2 cellular contexts compared by ENCODE assay signal in the genomic region with DNA sequence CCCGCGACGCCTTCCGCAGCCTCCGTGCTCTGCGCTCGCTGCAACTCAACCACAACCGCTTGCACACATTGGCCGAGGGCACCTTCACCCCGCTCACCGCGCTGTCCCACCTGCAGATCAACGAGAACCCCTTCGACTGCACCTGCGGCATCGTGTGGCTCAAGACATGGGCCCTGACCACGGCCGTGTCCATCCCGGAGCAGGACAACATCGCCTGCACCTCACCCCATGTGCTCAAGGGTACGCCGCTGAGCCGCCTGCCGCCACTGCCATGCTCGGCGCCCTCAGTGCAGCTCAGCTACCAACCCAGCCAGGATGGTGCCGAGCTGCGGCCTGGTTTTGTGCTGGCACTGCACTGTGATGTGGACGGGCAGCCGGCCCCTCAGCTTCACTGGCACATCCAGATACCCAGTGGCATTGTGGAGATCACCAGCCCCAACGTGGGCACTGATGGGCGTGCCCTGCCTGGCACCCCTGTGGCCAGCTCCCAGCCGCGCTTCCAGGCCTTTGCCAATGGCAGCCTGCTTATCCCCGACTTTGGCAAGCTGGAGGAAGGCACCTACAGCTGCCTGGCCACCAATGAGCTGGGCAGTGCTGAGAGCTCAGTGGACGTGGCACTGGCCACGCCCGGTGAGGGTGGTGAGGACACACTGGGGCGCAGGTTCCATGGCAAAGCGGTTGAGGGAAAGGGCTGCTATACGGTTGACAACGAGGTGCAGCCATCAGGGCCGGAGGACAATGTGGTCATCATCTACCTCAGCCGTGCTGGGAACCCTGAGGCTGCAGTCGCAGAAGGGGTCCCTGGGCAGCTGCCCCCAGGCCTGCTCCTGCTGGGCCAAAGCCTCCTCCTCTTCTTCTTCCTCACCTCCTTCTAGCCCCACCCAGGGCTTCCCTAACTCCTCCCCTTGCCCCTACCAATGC.
TF ChIP-seq lines count a peak whose summit lies in the region.

No MANE protein-coding gene starts in this region.

TF ChIP-seq in SK-N-SH, 30 proteins besides CTCF, POLR2A, EP300 and RAD21:
- TF ChIP-seq, protein P1, sequence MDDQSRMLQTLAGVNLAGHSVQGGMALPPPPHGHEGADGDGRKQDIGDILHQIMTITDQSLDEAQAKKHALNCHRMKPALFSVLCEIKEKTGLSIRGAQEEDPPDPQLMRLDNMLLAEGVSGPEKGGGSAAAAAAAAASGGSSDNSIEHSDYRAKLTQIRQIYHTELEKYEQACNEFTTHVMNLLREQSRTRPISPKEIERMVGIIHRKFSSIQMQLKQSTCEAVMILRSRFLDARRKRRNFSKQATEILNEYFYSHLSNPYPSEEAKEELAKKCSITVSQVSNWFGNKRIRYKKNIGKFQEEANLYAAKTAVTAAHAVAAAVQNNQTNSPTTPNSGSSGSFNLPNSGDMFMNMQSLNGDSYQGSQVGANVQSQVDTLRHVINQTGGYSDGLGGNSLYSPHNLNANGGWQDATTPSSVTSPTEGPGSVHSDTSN (IDR thresholded peaks at IDR 0.05): no peak
- TF ChIP-seq NRF1 (IDR thresholded peaks at IDR 0.05; ENCODE audit: low read depth, low read length): no peak
- TF ChIP-seq, protein P2, sequence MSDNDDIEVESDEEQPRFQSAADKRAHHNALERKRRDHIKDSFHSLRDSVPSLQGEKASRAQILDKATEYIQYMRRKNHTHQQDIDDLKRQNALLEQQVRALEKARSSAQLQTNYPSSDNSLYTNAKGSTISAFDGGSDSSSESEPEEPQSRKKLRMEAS (IDR thresholded peaks at IDR 0.05; ENCODE audit: low read depth): no peak

TF ChIP-seq in SK-N-SH treated with all-trans-retinoic acid at 6 μM for 48 hours, 23 proteins besides CTCF, POLR2A, EP300 and RAD21 (continued from another document):
- TF ChIP-seq, protein P3, sequence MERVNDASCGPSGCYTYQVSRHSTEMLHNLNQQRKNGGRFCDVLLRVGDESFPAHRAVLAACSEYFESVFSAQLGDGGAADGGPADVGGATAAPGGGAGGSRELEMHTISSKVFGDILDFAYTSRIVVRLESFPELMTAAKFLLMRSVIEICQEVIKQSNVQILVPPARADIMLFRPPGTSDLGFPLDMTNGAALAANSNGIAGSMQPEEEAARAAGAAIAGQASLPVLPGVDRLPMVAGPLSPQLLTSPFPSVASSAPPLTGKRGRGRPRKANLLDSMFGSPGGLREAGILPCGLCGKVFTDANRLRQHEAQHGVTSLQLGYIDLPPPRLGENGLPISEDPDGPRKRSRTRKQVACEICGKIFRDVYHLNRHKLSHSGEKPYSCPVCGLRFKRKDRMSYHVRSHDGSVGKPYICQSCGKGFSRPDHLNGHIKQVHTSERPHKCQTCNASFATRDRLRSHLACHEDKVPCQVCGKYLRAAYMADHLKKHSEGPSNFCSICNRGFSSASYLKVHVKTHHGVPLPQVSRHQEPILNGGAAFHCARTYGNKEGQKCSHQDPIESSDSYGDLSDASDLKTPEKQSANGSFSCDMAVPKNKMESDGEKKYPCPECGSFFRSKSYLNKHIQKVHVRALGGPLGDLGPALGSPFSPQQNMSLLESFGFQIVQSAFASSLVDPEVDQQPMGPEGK (CRISPR knock-in tag; IDR thresholded peaks at IDR 0.05; ENCODE audit: borderline replicate concordance): no peak
- no peak for TF ChIP-seq CSDC2 (CRISPR knock-in tag; IDR thresholded peaks at IDR 0.05)
- no peak for TF ChIP-seq ESRRG (CRISPR knock-in tag; IDR thresholded peaks at IDR 0.05)
- no peak for TF ChIP-seq SNAI2 (CRISPR knock-in tag; IDR thresholded peaks at IDR 0.05)
- TF ChIP-seq OSR1 (CRISPR knock-in tag; IDR thresholded peaks at IDR 0.05): no peak
- TF ChIP-seq, protein P4, sequence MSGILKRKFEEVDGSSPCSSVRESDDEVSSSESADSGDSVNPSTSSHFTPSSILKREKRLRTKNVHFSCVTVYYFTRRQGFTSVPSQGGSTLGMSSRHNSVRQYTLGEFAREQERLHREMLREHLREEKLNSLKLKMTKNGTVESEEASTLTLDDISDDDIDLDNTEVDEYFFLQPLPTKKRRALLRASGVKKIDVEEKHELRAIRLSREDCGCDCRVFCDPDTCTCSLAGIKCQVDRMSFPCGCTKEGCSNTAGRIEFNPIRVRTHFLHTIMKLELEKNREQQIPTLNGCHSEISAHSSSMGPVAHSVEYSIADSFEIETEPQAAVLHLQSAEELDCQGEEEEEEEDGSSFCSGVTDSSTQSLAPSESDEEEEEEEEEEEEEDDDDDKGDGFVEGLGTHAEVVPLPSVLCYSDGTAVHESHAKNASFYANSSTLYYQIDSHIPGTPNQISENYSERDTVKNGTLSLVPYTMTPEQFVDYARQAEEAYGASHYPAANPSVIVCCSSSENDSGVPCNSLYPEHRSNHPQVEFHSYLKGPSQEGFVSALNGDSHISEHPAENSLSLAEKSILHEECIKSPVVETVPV (CRISPR knock-in tag; IDR thresholded peaks at IDR 0.05): no peak
